Comparison of ENCODE assay signal across 8 cellular contexts in genomic region chr18:54786211-54786610, GRCh38. TPM values are rescaled to one million over a fixed set of nuclear protein-coding genes. Genes with fewer than 3 reads are reported as not detected.
"Had no signal": no experiment of that assay in that cellular context is flagged by ENCODE, and none has a peak within 500 bp of the region (broad histone marks: within the 10 kb centered on the region; RNA-seq: fewer than 3 reads in every experiment).

No MANE protein-coding gene starts in this region.

- H3K4me3 ChIP-seq: GM23248, HAP-1, K562 had no signal

- H3K9ac ChIP-seq: GM23248 had no signal

- DNase-seq: GM23248, GOT3, H7, HFFc6, IMR-90 had no signal

- H3K27ac Mint-ChIP-seq: HFFc6 had no signal

- H3K9me3 Mint-ChIP-seq: HFFc6 had no signal

- H3K36me3 ChIP-seq: HAP-1 had no signal

- H3K27ac ChIP-seq: GM23248 had no signal

- H3K9me3 ChIP-seq: HAP-1 had no signal

- ATAC-seq: HCT116, K562 had no signal

- H3K4me1 ChIP-seq: HAP-1 had no signal

- H3K4me3 Mint-ChIP-seq: HFFc6 had no signal

RNA-seq across cellular contexts. Expression of gene RAB27B, which starts 42.1 kb away (rescaled TPM):
- total RNA-seq: H7 had no signal
